In the genomic region with DNA sequence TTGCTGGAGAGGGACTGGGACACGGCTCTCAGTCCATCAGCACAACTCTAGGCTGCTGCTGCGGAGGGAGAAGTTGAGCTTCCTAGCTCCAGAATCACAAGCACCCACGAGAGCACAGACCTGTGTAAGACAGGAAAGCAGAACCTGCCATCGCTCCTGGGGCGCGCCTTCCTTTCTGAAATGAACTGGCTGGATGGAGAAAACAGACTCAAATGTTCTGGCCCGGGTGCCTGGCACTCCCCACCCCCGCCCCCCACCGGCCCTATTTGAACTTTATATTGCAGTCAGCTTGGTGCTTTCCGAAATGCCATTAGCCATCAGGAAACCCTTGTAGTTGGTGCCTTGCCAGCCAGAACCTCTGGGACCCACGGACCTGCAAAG, we compare ENCODE assay signal across 9 cellular contexts. TPM values are rescaled to one million over a fixed set of nuclear protein-coding genes. Genes with fewer than 3 reads are reported as not detected.
DNase-seq lines count a peak whose midpoint lies in the region; ATAC-seq and TF ChIP-seq lines count a peak whose summit lies in the region.
"Had no signal": no experiment of that assay in that cellular context is flagged by ENCODE, and none has a peak within 500 bp of the region (broad histone marks: within the 10 kb centered on the region; RNA-seq: fewer than 3 reads in every experiment).

No MANE protein-coding gene starts in this region.

- CTCF ChIA-PET in HCT116 (lab: Charles Lee), result interaction anchor here (0.7 to 3.3 kb wide), 15 partner anchors 9 to 248 kb away, joined by 3 to 64 read pairs (median 6); partner anchors contain the start of genes FAM222A, MMAB and MVK

- H3K4me3 ChIP-seq in HCT116 (replicated peaks in 1 of 2; ENCODE audit: low read depth in 1 of 2, low read length in 2 of 2), result no peak overlapping the region
- H3K4me3 ChIP-seq in WERI-Rb-1 (ENCODE audit: low read depth, low read length), result no peak overlapping the region
- H3K4me3 ChIP-seq in HAP-1, result no peak overlapping the region
- H3K4me3 ChIP-seq: stomach had no signal

- H3K4me2 ChIP-seq in HCT116 (ENCODE audit: low read length), result peak overlapping the region; percentile 30; the same call in 1 of the 2 replicates

- H3K9ac ChIP-seq in HCT116 (ENCODE audit: low read length), result no peak overlapping the region

- intact Hi-C loops in HCT116 (cut with micrococcal nuclease), result loop anchor here (1.0 kb wide), 2 partner anchors 79 to 178 kb away; no protein-coding TSS in a partner anchor

- H3K9me3 ChIP-seq in HCT116 (ENCODE audit: control insufficient read depth in 1 of 2, insufficient read depth in 1 of 2, low read depth in 1 of 2, low read length in 2 of 2) (no peaks in the 10 kb centered on the region), WERI-Rb-1 (ENCODE audit: severe bottlenecking) (no peaks in the 10 kb centered on the region), HAP-1 (no peaks in the 10 kb centered on the region)
- H3K9me3 ChIP-seq: BE2C, stomach had no signal

- RAD21 ChIA-PET in HCT116 (lab: Charles Lee; ENCODE audit: low non-redundant PET in 1 of 2, low total read pairs in 2 of 2, uncharacterized antibody in 2 of 2, unreplicated experiment in 2 of 2), result interaction anchor here (0.8 to 1.1 kb wide), 7 partner anchors 117 to 248 kb away, joined by 3 to 9 read pairs (median 5); no protein-coding TSS in a partner anchor

- TSS peak; percentile 16 for BruUV-seq in HCT116 (replicated peaks; lab: Mats Ljungman, UMichigan)

- DNase-seq in HCT116 (ENCODE audit: low read depth, low spot score) (no peak), WERI-Rb-1 (peak; percentile 7), substantia nigra (lab: John Stamatoyannopoulos, UW) (no peak), HAP-1 (ENCODE audit: low spot score in 2 of 2) (no peak), HuH-7.5 (ENCODE audit: low spot score) (no peak)
- DNase-seq in activated CD4-positive, alpha-beta T cell treated with anti-CD3 and anti-CD28 coated beads, Interleukin-2, amount 50 U/mL, for 1 hour, result no peak

- H3K9me2 ChIP-seq in HCT116 (ENCODE audit: insufficient read depth), result no peaks in the 10 kb centered on the region

- no peak for TF ChIP-seq RAD21 in HCT116 (IDR thresholded peaks at IDR 0.05; ENCODE audit: low read depth)

- TF ChIP-seq CTCF in HCT116 (IDR thresholded peaks at IDR 0.05 in 2 of 3, conservative IDR thresholded peaks at IDR 0.05 in 1 of 3; ENCODE audit: borderline replicate concordance in 1 of 3, insufficient read depth in 1 of 3, low read depth in 2 of 3, low read length in 2 of 3) (no peak), WERI-Rb-1 (IDR thresholded peaks at IDR 0.05; ENCODE audit: low read depth, low read length) (no peak)

- H2AFZ ChIP-seq in HCT116 (ENCODE audit: low read depth, low read length, poor library complexity, severe bottlenecking), result no peak overlapping the region

- POLR2A ChIA-PET in HCT116 (lab: Charles Lee), result interaction anchor here (0.6 kb wide), 1 partner anchor 24 kb away, joined by 3 read pairs; the partner anchor contains the start of genes MMAB and MVK

- TF ChIP-seq POLR2A in HCT116 (IDR thresholded peaks at IDR 0.05; ENCODE audit: borderline replicate concordance, extremely low read depth, insufficient read depth, insufficient read length), result no peak

- H3K36me3 ChIP-seq in HCT116 (ENCODE audit: control insufficient read depth in 1 of 2, insufficient read depth in 2 of 2, low read length in 2 of 2) (0 out of 4 replicates have a peak, but pooled peaks cover 0 to 5% of the 10 kb centered on the region in 2 experiments), WERI-Rb-1 (peaks cover 45% of the 10 kb centered on the region), HAP-1 (replicated peaks) (no peaks in the 10 kb centered on the region; the same call in 1 of the 2 replicates)
- H3K36me3 ChIP-seq: BE2C had no signal

- no peaks in the 10 kb centered on the region for H3K79me2 ChIP-seq in HCT116 (ENCODE audit: insufficient read depth, low read length)

- H4K20me1 ChIP-seq in HCT116 (ENCODE audit: insufficient read depth), result no peaks in the 10 kb centered on the region

- H3K27me3 ChIP-seq in HCT116 (ENCODE audit: insufficient read depth, low read length) (no peaks in the 10 kb centered on the region), WERI-Rb-1 (ENCODE audit: insufficient read depth, low read depth, severe bottlenecking) (no peaks in the 10 kb centered on the region), layer of hippocampus (ENCODE audit: control insufficient read depth, insufficient read depth, low read length) (no peaks in the 10 kb centered on the region), HAP-1 (ENCODE audit: low read depth) (no peaks in the 10 kb centered on the region)
- H3K27me3 ChIP-seq: BE2C had no signal

- H3K27ac ChIP-seq in HCT116 (ENCODE audit: low read depth, low read length) (no peak overlapping the region; the same call in 1 of the 2 replicates), WERI-Rb-1 (peak overlapping the region; percentile 19), layer of hippocampus (ENCODE audit: low read depth, low read length) (peak overlapping the region; percentile 69), substantia nigra (ENCODE audit: low read depth, low read length, poor library complexity, severe bottlenecking) (peak overlapping the region; percentile 86)
- H3K27ac ChIP-seq: stomach had no signal

- H3K4me1 ChIP-seq in HCT116 (ENCODE audit: control insufficient read depth in 1 of 2, insufficient read depth in 2 of 2, low read length in 2 of 2) (peaks cover 4 to 11% of the 10 kb centered on the region in 2 experiments), HAP-1 (peaks cover 3% of the 10 kb centered on the region; the same call in 1 of the 2 replicates)

- peak; percentile 6; the same call in 1 of the 2 replicates for ATAC-seq in HCT116

- in situ Hi-C loops in HAP-1 (cut with MboI; ENCODE audit: low sequenced_read_pairs), result no loop called here

TF ChIP-seq in HCT116, 20 proteins besides CTCF, POLR2A, EP300 and RAD21:
- no peak for TF ChIP-seq CEBPB (IDR thresholded peaks at IDR 0.05; ENCODE audit: low read depth)
- TF ChIP-seq REST (IDR thresholded peaks at IDR 0.05; ENCODE audit: low read depth), result no peak
- no peak for TF ChIP-seq ELF1 (IDR thresholded peaks at IDR 0.05; ENCODE audit: borderline replicate concordance, low read depth)
- no peak for TF ChIP-seq MAX (IDR thresholded peaks at IDR 0.05)
- no peak for TF ChIP-seq SRF (IDR thresholded peaks at IDR 0.05; ENCODE audit: low read depth)

RNA-seq across cellular contexts. Expression of gene MVK, which starts 23.8 kb away (rescaled TPM):
- total RNA-seq in HCT116 (2021; ENCODE audit: unreplicated experiment), result 17.3 TPM
- polyA plus RNA-seq in HCT116 (2012), result 19.2 and 20.3 TPM in 2 replicates

RNA-seq across cellular contexts. Expression of gene MMAB, which starts 24.1 kb away (rescaled TPM):
- total RNA-seq in HCT116 (2021; ENCODE audit: unreplicated experiment), result 34.9 TPM
- polyA plus RNA-seq in HCT116 (2012), result 35.1 and 36.8 TPM in 2 replicates
